ENCODE assay signal across 1 cellular context in the genomic region with DNA sequence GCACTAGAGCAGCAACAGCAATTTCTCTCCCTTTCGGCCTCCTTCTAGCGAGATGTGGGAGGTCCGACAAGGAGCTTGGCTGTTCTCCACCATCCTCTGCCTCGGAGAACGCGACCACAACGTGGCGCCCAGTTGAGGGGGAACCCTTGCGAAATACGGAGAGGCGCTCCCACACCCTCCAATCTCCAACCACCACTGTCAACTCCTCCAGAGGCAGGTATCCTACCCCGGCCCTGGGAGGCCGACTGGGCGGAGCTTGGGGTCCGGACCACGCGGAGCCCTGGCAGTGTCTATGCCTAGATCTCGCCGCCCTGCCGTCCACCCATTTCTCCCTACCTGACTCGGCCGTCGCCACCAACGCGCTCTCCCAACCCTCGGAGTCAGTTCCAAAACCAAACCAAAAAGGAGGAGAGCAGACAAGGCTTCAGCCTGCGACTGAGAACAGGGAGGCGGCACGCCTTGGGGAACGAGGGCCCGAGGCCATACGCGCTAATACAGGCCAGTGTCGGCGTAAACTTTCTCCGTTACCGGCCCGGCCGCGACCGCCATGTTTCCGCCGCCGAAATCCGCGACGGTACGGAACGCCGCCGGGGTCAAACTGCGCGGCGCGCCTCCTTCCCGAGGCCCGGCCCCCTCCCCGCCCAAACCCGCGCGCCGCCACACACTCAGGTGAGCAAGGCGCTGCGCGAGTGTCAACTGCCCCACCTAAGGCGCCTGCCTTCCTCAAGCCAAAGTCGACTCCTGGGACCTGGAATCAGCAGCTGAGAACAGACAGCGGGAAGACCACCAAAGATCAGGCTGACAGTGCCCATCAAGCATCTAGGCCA.
TF ChIP-seq lines count a peak whose summit lies in the region.

TMEM168 (minus strand) TSS at position 570 of the 827 bp plus-strand sequence. CDS start 5,568 bp downstream, outside the sequence.

TF ChIP-seq in HepG2, 621 proteins besides CTCF, POLR2A, EP300 and RAD21 (continued from another document and continues in another):
- TF ChIP-seq, protein P1, sequence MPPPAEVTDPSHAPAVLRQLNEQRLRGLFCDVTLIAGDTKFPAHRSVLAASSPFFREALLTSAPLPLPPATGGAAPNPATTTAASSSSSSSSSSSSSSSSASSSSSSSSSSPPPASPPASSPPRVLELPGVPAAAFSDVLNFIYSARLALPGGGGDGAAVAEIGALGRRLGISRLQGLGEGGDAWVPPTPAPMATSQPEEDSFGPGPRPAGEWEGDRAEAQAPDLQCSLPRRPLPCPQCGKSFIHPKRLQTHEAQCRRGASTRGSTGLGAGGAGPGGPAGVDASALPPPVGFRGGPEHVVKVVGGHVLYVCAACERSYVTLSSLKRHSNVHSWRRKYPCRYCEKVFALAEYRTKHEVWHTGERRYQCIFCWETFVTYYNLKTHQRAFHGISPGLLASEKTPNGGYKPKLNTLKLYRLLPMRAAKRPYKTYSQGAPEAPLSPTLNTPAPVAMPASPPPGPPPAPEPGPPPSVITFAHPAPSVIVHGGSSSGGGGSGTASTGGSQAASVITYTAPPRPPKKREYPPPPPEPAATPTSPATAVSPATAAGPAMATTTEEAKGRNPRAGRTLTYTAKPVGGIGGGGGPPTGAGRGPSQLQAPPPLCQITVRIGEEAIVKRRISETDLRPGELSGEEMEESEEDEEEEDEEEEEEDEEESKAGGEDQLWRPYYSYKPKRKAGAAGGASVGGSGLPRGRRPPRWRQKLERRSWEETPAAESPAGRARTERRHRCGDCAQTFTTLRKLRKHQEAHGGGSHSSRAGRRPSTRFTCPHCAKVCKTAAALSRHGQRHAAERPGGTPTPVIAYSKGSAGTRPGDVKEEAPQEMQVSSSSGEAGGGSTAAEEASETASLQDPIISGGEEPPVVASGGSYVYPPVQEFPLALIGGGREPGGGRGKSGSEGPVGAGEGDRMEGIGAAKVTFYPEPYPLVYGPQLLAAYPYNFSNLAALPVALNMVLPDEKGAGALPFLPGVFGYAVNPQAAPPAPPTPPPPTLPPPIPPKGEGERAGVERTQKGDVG (CRISPR knock-in tag; IDR thresholded peaks at IDR 0.05; ENCODE audit: borderline replicate concordance): peak; percentile 82; the same call in 1 of the 2 replicates
- TF ChIP-seq SNAI1 (CRISPR knock-in tag; IDR thresholded peaks at IDR 0.05; ENCODE audit: borderline replicate concordance): no peak
- no peak for TF ChIP-seq SKI (IDR thresholded peaks at IDR 0.05; ENCODE audit: partially characterized antibody)
- peak; percentile 50; the same call in 1 of the 2 replicates for TF ChIP-seq ZNF431 (CRISPR knock-in tag; IDR thresholded peaks at IDR 0.05; ENCODE audit: borderline replicate concordance, low read depth)
- no peak for TF ChIP-seq ZNF296 (CRISPR knock-in tag; conservative IDR thresholded peaks at IDR 0.05)
- no peak for TF ChIP-seq ZNF746 (CRISPR knock-in tag; IDR thresholded peaks at IDR 0.05)
- TF ChIP-seq, protein P2, sequence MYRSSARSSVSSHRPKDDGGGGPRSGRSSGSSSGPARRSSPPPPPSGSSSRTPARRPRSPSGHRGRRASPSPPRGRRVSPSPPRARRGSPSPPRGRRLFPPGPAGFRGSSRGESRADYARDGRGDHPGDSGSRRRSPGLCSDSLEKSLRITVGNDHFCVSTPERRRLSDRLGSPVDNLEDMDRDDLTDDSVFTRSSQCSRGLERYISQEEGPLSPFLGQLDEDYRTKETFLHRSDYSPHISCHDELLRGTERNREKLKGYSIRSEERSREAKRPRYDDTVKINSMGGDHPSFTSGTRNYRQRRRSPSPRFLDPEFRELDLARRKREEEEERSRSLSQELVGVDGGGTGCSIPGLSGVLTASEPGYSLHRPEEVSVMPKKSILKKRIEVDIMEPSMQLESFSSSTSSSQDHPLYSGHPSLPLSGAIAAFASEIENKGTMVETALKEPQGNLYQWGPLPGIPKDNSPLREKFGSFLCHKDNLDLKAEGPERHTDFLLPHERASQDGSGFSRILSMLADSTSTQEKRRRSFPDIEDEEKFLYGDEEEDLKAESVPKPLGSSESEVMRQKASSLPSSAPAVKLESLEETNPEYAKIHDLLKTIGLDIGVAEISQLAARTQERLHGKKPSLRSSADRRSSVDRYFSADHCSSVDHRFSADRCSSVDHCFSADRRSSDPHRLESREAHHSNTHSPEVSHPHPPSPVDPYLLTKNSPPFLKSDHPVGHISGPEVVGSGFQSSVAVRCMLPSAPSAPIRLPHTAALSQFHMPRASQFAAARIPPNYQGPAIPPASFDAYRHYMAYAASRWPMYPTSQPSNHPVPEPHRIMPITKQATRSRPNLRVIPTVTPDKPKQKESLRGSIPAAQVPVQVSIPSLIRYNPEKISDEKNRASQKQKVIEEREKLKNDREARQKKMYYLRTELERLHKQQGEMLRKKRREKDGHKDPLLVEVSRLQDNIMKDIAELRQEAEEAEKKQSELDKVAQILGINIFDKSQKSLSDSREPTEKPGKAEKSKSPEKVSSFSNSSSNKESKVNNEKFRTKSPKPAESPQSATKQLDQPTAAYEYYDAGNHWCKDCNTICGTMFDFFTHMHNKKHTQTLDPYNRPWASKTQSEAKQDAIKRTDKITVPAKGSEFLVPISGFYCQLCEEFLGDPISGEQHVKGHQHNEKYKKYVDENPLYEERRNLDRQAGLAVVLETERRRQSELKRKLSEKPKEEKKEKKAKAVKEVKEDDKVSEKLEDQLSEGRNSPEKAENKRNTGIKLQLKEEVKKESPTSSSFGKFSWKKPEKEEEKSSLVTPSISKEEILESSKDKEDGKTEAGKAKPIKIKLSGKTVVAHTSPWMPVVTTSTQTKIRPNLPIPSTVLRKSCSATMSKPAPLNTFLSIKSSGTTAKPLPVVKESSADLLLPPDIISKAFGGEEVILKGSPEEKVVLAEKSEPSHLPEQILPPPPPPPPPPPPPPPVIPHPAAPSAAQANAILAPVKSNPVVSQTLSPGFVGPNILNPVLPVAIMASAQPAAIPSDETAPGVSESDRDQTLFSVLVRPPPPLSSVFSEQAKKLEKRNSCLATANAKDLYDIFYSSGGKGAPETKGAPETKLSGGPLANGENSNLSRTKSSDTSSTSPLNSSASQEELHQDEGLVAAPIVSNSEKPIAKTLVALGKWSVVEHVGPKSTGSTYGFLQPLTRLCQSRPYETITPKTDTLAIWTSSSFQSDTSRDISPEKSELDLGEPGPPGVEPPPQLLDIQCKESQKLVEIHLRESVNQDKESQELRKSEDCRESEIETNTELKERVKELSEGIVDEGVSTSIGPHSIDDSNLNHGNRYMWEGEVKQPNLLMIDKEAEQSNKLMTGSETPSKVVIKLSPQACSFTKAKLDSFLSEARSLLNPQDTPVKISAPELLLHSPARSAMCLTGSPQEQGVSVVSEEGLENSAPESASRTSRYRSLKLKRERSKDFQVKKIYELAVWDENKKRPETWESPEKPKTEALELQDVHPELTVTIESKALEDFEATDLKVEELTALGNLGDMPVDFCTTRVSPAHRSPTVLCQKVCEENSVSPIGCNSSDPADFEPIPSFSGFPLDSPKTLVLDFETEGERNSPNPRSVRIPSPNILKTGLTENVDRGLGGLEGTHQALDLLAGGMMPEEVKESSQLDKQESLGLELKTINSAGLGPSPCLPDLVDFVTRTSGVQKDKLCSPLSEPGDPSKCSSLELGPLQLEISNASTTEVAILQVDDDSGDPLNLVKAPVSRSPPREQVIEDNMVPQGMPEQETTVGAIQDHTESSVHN (CRISPR knock-in tag; IDR thresholded peaks at IDR 0.05): no peak
- TF ChIP-seq ELF4 (CRISPR knock-in tag; IDR thresholded peaks at IDR 0.05; ENCODE audit: borderline replicate concordance): no peak
- TF ChIP-seq ZNF333 (CRISPR knock-in tag; IDR thresholded peaks at IDR 0.05; ENCODE audit: borderline replicate concordance): no peak
- no peak for TF ChIP-seq SP5 (CRISPR knock-in tag; IDR thresholded peaks at IDR 0.05; ENCODE audit: borderline replicate concordance, low read depth)
- no peak for TF ChIP-seq ZNF703 (CRISPR knock-in tag; IDR thresholded peaks at IDR 0.05; ENCODE audit: borderline replicate concordance)
- TF ChIP-seq, protein P3, sequence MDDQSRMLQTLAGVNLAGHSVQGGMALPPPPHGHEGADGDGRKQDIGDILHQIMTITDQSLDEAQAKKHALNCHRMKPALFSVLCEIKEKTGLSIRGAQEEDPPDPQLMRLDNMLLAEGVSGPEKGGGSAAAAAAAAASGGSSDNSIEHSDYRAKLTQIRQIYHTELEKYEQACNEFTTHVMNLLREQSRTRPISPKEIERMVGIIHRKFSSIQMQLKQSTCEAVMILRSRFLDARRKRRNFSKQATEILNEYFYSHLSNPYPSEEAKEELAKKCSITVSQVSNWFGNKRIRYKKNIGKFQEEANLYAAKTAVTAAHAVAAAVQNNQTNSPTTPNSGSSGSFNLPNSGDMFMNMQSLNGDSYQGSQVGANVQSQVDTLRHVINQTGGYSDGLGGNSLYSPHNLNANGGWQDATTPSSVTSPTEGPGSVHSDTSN (CRISPR knock-in tag; IDR thresholded peaks at IDR 0.05; ENCODE audit: borderline replicate concordance): no peak
- TF ChIP-seq SNRNP70 (IDR thresholded peaks at IDR 0.05; ENCODE audit: low read depth, low read length): no peak
- TF ChIP-seq MIER3 (CRISPR knock-in tag; IDR thresholded peaks at IDR 0.05; ENCODE audit: borderline replicate concordance): peak; percentile 25; the same call in 1 of the 2 replicates
- peak; percentile 48; the same call in 1 of the 2 replicates for TF ChIP-seq ZBTB7A (CRISPR knock-in tag; IDR thresholded peaks at IDR 0.05)
- TF ChIP-seq ZNF816 (CRISPR knock-in tag; IDR thresholded peaks at IDR 0.05; ENCODE audit: borderline replicate concordance): no peak
- peak; percentile 66 for TF ChIP-seq HNRNPLL (IDR thresholded peaks at IDR 0.05; ENCODE audit: low read depth, low read length, poor library complexity, severe bottlenecking)
- peak; percentile 99 for TF ChIP-seq ZNF777 (CRISPR knock-in tag; IDR thresholded peaks at IDR 0.05)
- TF ChIP-seq ZNF724P (CRISPR knock-in tag; IDR thresholded peaks at IDR 0.05; ENCODE audit: borderline replicate concordance): no peak
- TF ChIP-seq MTF2 (CRISPR knock-in tag; IDR thresholded peaks at IDR 0.05; ENCODE audit: borderline replicate concordance): no peak
- TF ChIP-seq CC2D1A (CRISPR knock-in tag; IDR thresholded peaks at IDR 0.05): no peak
- TF ChIP-seq ZNF737 (CRISPR knock-in tag; IDR thresholded peaks at IDR 0.05; ENCODE audit: borderline replicate concordance): no peak
- TF ChIP-seq JUNB (CRISPR knock-in tag; IDR thresholded peaks at IDR 0.05; ENCODE audit: borderline replicate concordance): no peak
- TF ChIP-seq ZBTB46 (CRISPR knock-in tag; IDR thresholded peaks at IDR 0.05; ENCODE audit: borderline replicate concordance): no peak
- no peak for TF ChIP-seq SOX13 (IDR thresholded peaks at IDR 0.05)
- no peak for TF ChIP-seq SOX13 (CRISPR knock-in tag; conservative IDR thresholded peaks at IDR 0.05 in 1 of 2, IDR thresholded peaks at IDR 0.05 in 1 of 2)
- TF ChIP-seq FOXA3 (CRISPR knock-in tag; IDR thresholded peaks at IDR 0.05): no peak; the same call in 1 of the 2 replicates
- no peak for TF ChIP-seq MLXIP (CRISPR knock-in tag; IDR thresholded peaks at IDR 0.05; ENCODE audit: borderline replicate concordance)
- TF ChIP-seq GFI1 (CRISPR knock-in tag; IDR thresholded peaks at IDR 0.05; ENCODE audit: borderline replicate concordance): peak; percentile 35; the same call in 1 of the 2 replicates
- no peak for TF ChIP-seq EZH2 (conservative IDR thresholded peaks at IDR 0.05; ENCODE audit: low read depth, low read length)
- no peak for TF ChIP-seq ZNF17 (CRISPR knock-in tag; IDR thresholded peaks at IDR 0.05)
- no peak for TF ChIP-seq ADNP (CRISPR knock-in tag; IDR thresholded peaks at IDR 0.05)
- TF ChIP-seq ZNF33B (CRISPR knock-in tag; IDR thresholded peaks at IDR 0.05): no peak; the same call in 1 of the 2 replicates
- no peak for TF ChIP-seq HMG20A (CRISPR knock-in tag; IDR thresholded peaks at IDR 0.05; ENCODE audit: borderline replicate concordance)
- TF ChIP-seq NCOA2 (CRISPR knock-in tag; IDR thresholded peaks at IDR 0.05): no peak
- TF ChIP-seq NFYC (CRISPR knock-in tag; IDR thresholded peaks at IDR 0.05): no peak
- peak; percentile 52; the same call in 1 of the 2 replicates for TF ChIP-seq ZNF768 (CRISPR knock-in tag; IDR thresholded peaks at IDR 0.05)
- no peak for TF ChIP-seq MXD3 (CRISPR knock-in tag; IDR thresholded peaks at IDR 0.05)
- no peak for TF ChIP-seq RBM39 (IDR thresholded peaks at IDR 0.05; ENCODE audit: low read depth, low read length, poor library complexity, severe bottlenecking)
- peak; percentile 90 for TF ChIP-seq ZMYM4 (CRISPR knock-in tag; IDR thresholded peaks at IDR 0.05)
- TF ChIP-seq ZSCAN22 (CRISPR knock-in tag; IDR thresholded peaks at IDR 0.05): no peak
- TF ChIP-seq HDAC2 (CRISPR knock-in tag; IDR thresholded peaks at IDR 0.05): peak; percentile 10; the same call in 1 of the 2 replicates
